In genomic region chr9:134296301-134297081, GRCh38 we compare ENCODE assay signal across 1 cellular context.
TF ChIP-seq lines count a peak whose summit lies in the region.

No MANE protein-coding gene starts in this region.

TF ChIP-seq in HepG2, 621 proteins besides CTCF, POLR2A, EP300 and RAD21:
- TF ChIP-seq KAT7 (CRISPR knock-in tag; IDR thresholded peaks at IDR 0.05; ENCODE audit: borderline replicate concordance) (no peak), ZNF205 (CRISPR knock-in tag; IDR thresholded peaks at IDR 0.05) (no peak)
